Comparison of ENCODE assay signal across 20 cellular contexts in the genomic region with DNA sequence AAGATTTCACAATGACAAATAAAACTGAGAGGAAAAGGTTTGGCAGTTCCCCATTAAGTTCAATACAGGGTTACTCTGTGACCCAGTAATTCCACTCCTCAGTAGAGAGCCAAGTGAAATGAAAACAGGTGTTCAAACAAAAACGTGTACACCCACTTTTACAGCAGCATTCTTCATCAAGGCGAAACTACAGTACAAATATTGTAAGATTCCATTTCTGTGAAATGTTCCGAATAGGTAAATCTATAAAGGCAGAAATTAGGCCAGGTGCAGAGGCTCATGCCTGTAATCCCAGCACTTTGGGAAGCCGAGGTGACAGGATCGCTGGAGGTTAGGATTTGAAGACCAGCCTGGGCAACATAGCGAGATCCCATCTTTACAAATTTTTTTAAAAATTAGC. TPM values are rescaled to one million over a fixed set of nuclear protein-coding genes. Genes with fewer than 3 reads are reported as not detected.
DNase-seq lines count a peak whose midpoint lies in the region; ATAC-seq and TF ChIP-seq lines count a peak whose summit lies in the region.
"Had no signal": no experiment of that assay in that cellular context is flagged by ENCODE, and none has a peak within 500 bp of the region (broad histone marks: within the 10 kb centered on the region; RNA-seq: fewer than 3 reads in every experiment).

No MANE protein-coding gene starts in this region.

- H3K9me3 Mint-ChIP-seq in mesothelial cell of epicardium = no peaks in the 10 kb centered on the region
- H3K9me3 Mint-ChIP-seq in T-cell = no peaks in the 10 kb centered on the region
- H3K9me3 Mint-ChIP-seq: IgD-negative memory B cell; stimulated activated naive B cell treated with anti-CD40 and anti-IgM and Interleukin-4, amounts not matched to agents 10 μg/mL and 1 μg/mL and 100 μg/mL, for 72 hours; T-helper 1 cell treated with Interleukin-12 subunit alpha and Interleukin-12 subunit beta and Interleukin-4 antibody, amounts not matched to agents 30 μg/mL and 1 μg/mL, for 36 hours had no signal

- ATAC-seq in GM21447 (IDR thresholded peaks at IDR 0.05; ENCODE audit: unreplicated experiment) = no peak
- no peak for ATAC-seq in T-cell (replicated peaks in 1 of 4)
- ATAC-seq: stimulated activated naive B cell treated with anti-CD40 and anti-IgM and Interleukin-4, amounts not matched to agents 10 μg/mL and 1 μg/mL and 100 μg/mL, for 72 hours had no signal

- H3K4me3 Mint-ChIP-seq in mesothelial cell of epicardium (no peak overlapping the region), T-cell (no peak overlapping the region)
- H3K4me3 Mint-ChIP-seq: CD14-positive monocyte; IgD-negative memory B cell; stimulated activated naive B cell treated with anti-CD40 and anti-IgM and Interleukin-4, amounts not matched to agents 10 μg/mL and 1 μg/mL and 100 μg/mL, for 72 hours; T-helper 1 cell treated with Interleukin-12 subunit alpha and Interleukin-12 subunit beta and Interleukin-4 antibody, amounts not matched to agents 30 μg/mL and 1 μg/mL, for 36 hours had no signal

- no peak overlapping the region for H3K4me3 ChIP-seq in BLaER1 treated with 17β-estradiol and CSF1 and Interleukin-3, amounts not matched to agents 10 nM and 100 nM
- H3K4me3 ChIP-seq in HEK293 (ENCODE audit: low read depth, low read length) = no peak overlapping the region
- H3K4me3 ChIP-seq: adrenal gland had no signal

- H3K27me3 ChIP-seq in BLaER1 treated with 17β-estradiol and CSF1 and Interleukin-3, amounts not matched to agents 10 nM and 100 nM = no peaks in the 10 kb centered on the region
- H3K27me3 ChIP-seq: adrenal gland had no signal

- no peaks in the 10 kb centered on the region for H3K9me3 ChIP-seq in BLaER1 treated with 17β-estradiol and CSF1 and Interleukin-3, amounts not matched to agents 10 nM and 100 nM (replicated peaks in 1 of 11)
- no peaks in the 10 kb centered on the region for H3K9me3 ChIP-seq in HEK293 (ENCODE audit: control insufficient read depth, insufficient read depth, low read depth, low read length)
- H3K9me3 ChIP-seq: adrenal gland had no signal

- POLR2A ChIA-PET in HEK293 (lab: Yijun Ruan, JAX) (no interaction called here), RWPE1 (lab: Yijun Ruan, JAX; ENCODE audit: low non-redundant PET) (no interaction called here), T-cell (lab: Charles Lee) (no interaction called here)

- H3K9ac ChIP-seq in BLaER1 treated with 17β-estradiol and CSF1 and Interleukin-3, amounts not matched to agents 10 nM and 100 nM = no peak overlapping the region; a peak in 2 of 22 replicates

- DNase-seq in RWPE1 (ENCODE audit: low spot score) = no peak
- DNase-seq in mesothelial cell of epicardium (ENCODE audit: low spot score in 2 of 2, unreplicated experiment in 2 of 2) = no peak
- DNase-seq in activated CD4-positive, alpha-beta T cell treated with anti-CD3 and anti-CD28 coated beads for 48 hours = no peak
- no peak for DNase-seq in SW 1271 (lab: John Stamatoyannopoulos, UW)
- no peak for DNase-seq in T-cell
- DNase-seq: activated CD4-positive, alpha-beta T cell treated with anti-CD3 and anti-CD28 coated beads, Interleukin-2, amount 50 U/mL, for 1 hour; activated T-cell treated with anti-CD3 and anti-CD28 coated beads, Interleukin-2, amount 50 U/mL, for 48 hours; adrenal gland; cortex of kidney; NCI-H2029 treated with DMSO at 0.1 percent for 48 hours; stimulated activated CD4-positive, alpha-beta T cell treated with anti-CD3 and anti-CD28 coated beads, Interleukin-4, amount 100 ng/mL, for 1 hour; stimulated activated naive B cell treated with anti-CD40 and anti-IgM and Interleukin-4, amounts not matched to agents 10 μg/mL and 1 μg/mL and 100 μg/mL, for 72 hours had no signal

- H4K20me1 ChIP-seq in BLaER1 treated with 17β-estradiol and CSF1 and Interleukin-3, amounts not matched to agents 10 nM and 100 nM = no peaks in the 10 kb centered on the region

- CTCF ChIA-PET in HEK293 (lab: Yijun Ruan, JAX) (interaction anchor here (0.7 kb wide), 2 partner anchors 11 to 37 kb away, joined by 3 to 5 read pairs; no protein-coding TSS in a partner anchor), RWPE1 (lab: Yijun Ruan, JAX) (no interaction called here), T-cell (lab: Charles Lee) (interaction anchor here in 1 of 2 donors (0.6 kb wide), 1 partner anchor 828 kb away, joined by 3 read pairs; no protein-coding TSS in a partner anchor)

- H3K27me3 Mint-ChIP-seq in mesothelial cell of epicardium (ENCODE audit: low read depth) = no peaks in the 10 kb centered on the region
- peaks cover 5 to 11% of the 10 kb centered on the region in 2 donors for H3K27me3 Mint-ChIP-seq in T-cell

- peak overlapping the region in 8 of 11 experiments; percentile 5 to 95 (median 30); a peak in 9 of 22 replicates for H3K27ac ChIP-seq in BLaER1 treated with 17β-estradiol and CSF1 and Interleukin-3, amounts not matched to agents 10 nM and 100 nM
- no peak overlapping the region for H3K27ac ChIP-seq in HEK293 (ENCODE audit: extremely low read depth, low read depth, low read length)
- peak overlapping the region; percentile 75 for H3K27ac ChIP-seq in RWPE1
- H3K27ac ChIP-seq: adrenal gland had no signal

- no peaks in the 10 kb centered on the region for H3K36me3 ChIP-seq in BLaER1 treated with 17β-estradiol and CSF1 and Interleukin-3, amounts not matched to agents 10 nM and 100 nM
- H3K36me3 ChIP-seq in HEK293 (ENCODE audit: control insufficient read depth in 2 of 2, insufficient read depth in 1 of 2, low read length in 2 of 2) = no peaks in the 10 kb centered on the region
- H3K36me3 ChIP-seq: adrenal gland had no signal

- H3K27ac Mint-ChIP-seq in mesothelial cell of epicardium (peak overlapping the region; percentile 75), T-cell (no peak overlapping the region)
- H3K27ac Mint-ChIP-seq: IgD-negative memory B cell; stimulated activated naive B cell treated with anti-CD40 and anti-IgM and Interleukin-4, amounts not matched to agents 10 μg/mL and 1 μg/mL and 100 μg/mL, for 72 hours; T-helper 1 cell treated with Interleukin-12 subunit alpha and Interleukin-12 subunit beta and Interleukin-4 antibody, amounts not matched to agents 30 μg/mL and 1 μg/mL, for 36 hours had no signal

- H3K4me1 Mint-ChIP-seq in mesothelial cell of epicardium = peaks cover 30% of the 10 kb centered on the region
- peaks cover 8 to 11% (median 10%) of the 10 kb centered on the region in 3 donors for H3K4me1 Mint-ChIP-seq in T-cell

- H3K4me2 ChIP-seq in BLaER1 treated with 17β-estradiol and CSF1 and Interleukin-3, amounts not matched to agents 10 nM and 100 nM = peak overlapping the region; percentile 26 to 87 (median 64); a peak in 16 of 22 replicates

- peaks cover 51 to 99% (median 95%) of the 10 kb centered on the region in 10 experiments for H3K4me1 ChIP-seq in BLaER1 treated with 17β-estradiol and CSF1 and Interleukin-3, amounts not matched to agents 10 nM and 100 nM
- peaks cover 5% of the 10 kb centered on the region for H3K4me1 ChIP-seq in HEK293 (ENCODE audit: control insufficient read depth, insufficient read depth, low read length)

- H3K36me3 Mint-ChIP-seq in mesothelial cell of epicardium = no peaks in the 10 kb centered on the region
- H3K36me3 Mint-ChIP-seq in T-cell = no peaks in the 10 kb centered on the region
- H3K36me3 Mint-ChIP-seq: CD14-positive monocyte; IgD-negative memory B cell; stimulated activated naive B cell treated with anti-CD40 and anti-IgM and Interleukin-4, amounts not matched to agents 10 μg/mL and 1 μg/mL and 100 μg/mL, for 72 hours had no signal

- TF ChIP-seq CTCF in HEK293 (tag by site-specific recombination; IDR thresholded peaks at IDR 0.05) (no peak), RWPE1 (conservative IDR thresholded peaks at IDR 0.05; ENCODE audit: low read depth) (no peak), mesothelial cell of epicardium (IDR thresholded peaks at IDR 0.05; ENCODE audit: unreplicated experiment) (no peak)

TF ChIP-seq in HEK293, 187 proteins besides CTCF, POLR2A, EP300 and RAD21:
- TF ChIP-seq PRDM1 (tag by site-specific recombination; IDR thresholded peaks at IDR 0.05) = peak; percentile 42; the same call in 1 of the 2 replicates
- no peak for TF ChIP-seq GLIS2 (tag by site-specific recombination; IDR thresholded peaks at IDR 0.05)
- no peak for TF ChIP-seq ZNF37A (tag by site-specific recombination; IDR thresholded peaks at IDR 0.05)
- no peak for TF ChIP-seq ZNF394 (tag by site-specific recombination; IDR thresholded peaks at IDR 0.05; ENCODE audit: borderline replicate concordance)
- peak; percentile 49; the same call in 1 of the 2 replicates for TF ChIP-seq ZNF121 (tag by site-specific recombination; IDR thresholded peaks at IDR 0.05)

RNA-seq across cellular contexts. Expression of a gene that starts 8.9 kb away (rescaled TPM):
- 3.2 to 4.7 TPM (median 3.9 TPM) in 3 replicates for total RNA-seq in mesothelial cell of epicardium
- total RNA-seq in T-cell = 1 to 10 TPM in 3 of 5 donors, not detected in 2; 1.5 to 1.7 (median 1.5) TPM
- total RNA-seq: OCI-LY7 had no signal

RNA-seq across cellular contexts. Expression of a gene that starts 20.4 kb away (rescaled TPM):
- 0.18 to 0.29 TPM in 2 of 3 replicates, not detected in the other for total RNA-seq in mesothelial cell of epicardium
- total RNA-seq in T-cell = under 1 TPM in 3 of 5 donors, not detected in 2; 0.16 to 0.33 (median 0.30) TPM
- total RNA-seq: renal cortical epithelial cell had no signal

RNA-seq across cellular contexts. Expression of a gene that starts 36.6 kb away (rescaled TPM):
- total RNA-seq in mesothelial cell of epicardium (22.6 to 24.3 TPM (median 23.2 TPM) in 3 replicates), T-cell (10 to 100 TPM; 35.7 to 52.6 (median 45.1) TPM)

RNA-seq across cellular contexts. Expression of a gene that starts 42.2 kb away (rescaled TPM):
- total RNA-seq in mesothelial cell of epicardium = 120 to 123 TPM (median 121 TPM) in 3 replicates
- total RNA-seq in T-cell = 100 to 1,000 TPM in 4 of 5 donors, 10 to 100 TPM in 1; 71.3 to 127 (median 102) TPM

RNA-seq across cellular contexts. Expression of a gene that starts 54.1 kb away (rescaled TPM):
- total RNA-seq in mesothelial cell of epicardium = 112 to 119 TPM (median 114 TPM) in 3 replicates
- total RNA-seq in T-cell = 10 to 100 TPM; 58.5 to 82.7 (median 69.1) TPM
